8 cellular contexts compared by ENCODE assay signal in the genomic region with DNA sequence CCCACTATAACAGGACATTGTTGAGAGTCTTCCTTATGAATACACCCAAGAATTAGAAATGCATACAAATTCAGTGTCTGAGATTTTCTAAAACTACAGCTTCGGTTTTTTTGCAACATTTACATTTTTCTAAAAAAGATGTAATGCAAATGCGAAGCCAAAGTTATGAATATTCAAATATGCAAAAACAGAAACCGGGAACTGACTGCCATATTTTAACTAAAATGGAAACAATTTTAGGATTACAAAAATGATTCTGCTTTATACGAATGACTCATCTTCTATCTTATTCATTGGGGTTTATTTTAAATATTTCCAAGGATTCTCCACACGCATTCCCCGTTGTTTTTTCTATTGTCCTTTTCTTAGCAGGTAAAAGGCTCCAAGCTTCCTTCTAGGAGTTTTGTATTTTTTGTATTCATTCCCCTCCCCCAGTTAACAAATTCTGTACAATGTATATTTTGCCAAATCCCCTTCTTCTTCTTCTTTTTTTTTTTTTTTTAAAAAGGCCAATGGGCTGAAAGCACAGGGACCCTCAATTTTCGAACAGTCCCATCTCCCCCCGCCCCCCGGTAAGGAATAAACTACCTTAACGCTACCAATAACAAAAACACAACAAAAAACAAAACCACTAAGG. TPM values are rescaled to one million over a fixed set of nuclear protein-coding genes. Genes with fewer than 3 reads are reported as not detected.
DNase-seq lines count a peak whose midpoint lies in the region; ATAC-seq and TF ChIP-seq lines count a peak whose summit lies in the region.

No MANE protein-coding gene starts in this region.

- no peak for TF ChIP-seq CTCF in DOHH2 (IDR thresholded peaks at IDR 0.05; ENCODE audit: low read depth, low read length, poor library complexity, severe bottlenecking)
- no peak for TF ChIP-seq CTCF in osteocyte (IDR thresholded peaks at IDR 0.05)

- H3F3A ChIP-seq in DOHH2 (ENCODE audit: control insufficient read depth, insufficient read depth), result peaks cover 16% of the 10 kb centered on the region

- H3K9ac ChIP-seq in endocrine pancreas (ENCODE audit: control insufficient read depth, insufficient read depth, low read length), result peak overlapping the region; percentile 93

- H3K9me3 Mint-ChIP-seq in osteocyte (ENCODE audit: unreplicated experiment), result no peaks in the 10 kb centered on the region

- H4K20me1 ChIP-seq in DOHH2 (ENCODE audit: control insufficient read depth, insufficient read depth, low read depth, low read length), result peaks cover 16% of the 10 kb centered on the region

- peak overlapping the region; percentile 100 for H3K27ac Mint-ChIP-seq in osteocyte (ENCODE audit: unreplicated experiment)

- peaks cover 45% of the 10 kb centered on the region for H3K4me1 Mint-ChIP-seq in osteocyte (ENCODE audit: unreplicated experiment)

- peak overlapping the region; percentile 100 for H3K4me3 Mint-ChIP-seq in osteocyte (ENCODE audit: unreplicated experiment)

- H3K4me3 ChIP-seq in DOHH2 (ENCODE audit: low read length), result peak overlapping the region; percentile 92
- peak overlapping the region; percentile 94 for H3K4me3 ChIP-seq in endocrine pancreas (ENCODE audit: control insufficient read depth, insufficient read depth, low read length)

- peaks cover 35% of the 10 kb centered on the region for H3K4me1 ChIP-seq in DOHH2 (ENCODE audit: control insufficient read depth, low read length)
- H3K4me1 ChIP-seq in endocrine pancreas (ENCODE audit: control insufficient read depth, insufficient read depth, low read length), result peaks cover 23% of the 10 kb centered on the region

- H3K27me3 ChIP-seq in DOHH2 (ENCODE audit: control insufficient read depth, low read length), result peaks cover 19% of the 10 kb centered on the region
- H3K27me3 ChIP-seq in endocrine pancreas (ENCODE audit: control insufficient read depth, insufficient read depth, low read length), result no peaks in the 10 kb centered on the region

- H3K27me3 Mint-ChIP-seq in osteocyte (ENCODE audit: unreplicated experiment), result no peaks in the 10 kb centered on the region

- H3K4me2 ChIP-seq in DOHH2 (ENCODE audit: low read length), result peak overlapping the region; percentile 68

- H3K9me3 ChIP-seq in DOHH2 (ENCODE audit: control insufficient read depth, insufficient read depth, low read length), result no peaks in the 10 kb centered on the region
- no peaks in the 10 kb centered on the region for H3K9me3 ChIP-seq in endocrine pancreas (ENCODE audit: control insufficient read depth, low read length)

- no peaks in the 10 kb centered on the region for H3K9me2 ChIP-seq in DOHH2 (replicated peaks; ENCODE audit: control insufficient read depth, low read length)

- DNase-seq in NCI-H526 treated with DMSO at 0.1 percent for 48 hours (lab: John Stamatoyannopoulos, UW), result peak; percentile 74
- DNase-seq in osteocyte (ENCODE audit: extremely low spot score, unreplicated experiment), result no peak
- DNase-seq in hypothalamus (lab: John Stamatoyannopoulos, UW), result no peak
- no peak for DNase-seq in GM19238 (ENCODE audit: insufficient read length, low spot score)

- peaks cover 42% of the 10 kb centered on the region for H3K36me3 ChIP-seq in DOHH2 (ENCODE audit: control insufficient read depth, low read length)
- no peaks in the 10 kb centered on the region for H3K36me3 ChIP-seq in endocrine pancreas (ENCODE audit: control insufficient read depth, insufficient read depth, low read length)

- H3K36me3 Mint-ChIP-seq in osteocyte (ENCODE audit: unreplicated experiment), result peaks cover 11% of the 10 kb centered on the region

- ATAC-seq in GM19397 (IDR thresholded peaks at IDR 0.05; ENCODE audit: unreplicated experiment) (no peak), GM18907 (IDR thresholded peaks at IDR 0.05; ENCODE audit: unreplicated experiment) (no peak)

- peaks cover 56% of the 10 kb centered on the region for H3K79me2 ChIP-seq in DOHH2 (ENCODE audit: control insufficient read depth, low read length)

- H3K27ac ChIP-seq in DOHH2 (ENCODE audit: low read depth, low read length), result peak overlapping the region; percentile 74

RNA-seq across cellular contexts. Expression of a gene that starts 1.0 kb away (rescaled TPM):
- total RNA-seq in osteocyte, result 126 and 127 TPM in 2 replicates

RNA-seq across cellular contexts. Expression of a gene that starts 18.6 kb away (rescaled TPM):
- not detected in 2 replicates for total RNA-seq in osteocyte

RNA-seq across cellular contexts. Expression of a gene that starts 44.3 kb away (rescaled TPM):
- total RNA-seq in osteocyte, result not detected in 2 replicates
